In the genomic region with DNA sequence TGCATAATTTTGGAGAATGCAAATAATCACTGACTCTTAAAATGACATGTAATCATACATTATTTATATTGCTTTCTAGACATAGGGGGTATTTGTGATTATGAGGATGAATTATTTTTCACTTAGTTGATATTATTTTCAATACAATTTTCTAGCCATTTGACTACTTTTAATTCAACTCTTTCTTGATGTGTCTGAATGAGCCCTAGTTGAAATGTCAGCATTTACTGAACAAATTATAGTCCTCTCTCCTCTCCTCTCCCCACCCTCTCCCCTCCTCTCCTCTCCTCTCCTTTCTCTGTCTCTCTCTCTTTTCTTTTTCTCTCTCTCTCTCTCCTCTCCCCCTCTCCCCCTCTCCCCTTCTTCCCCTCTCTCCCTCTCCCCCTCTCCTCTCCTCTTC, we compare ENCODE assay signal across 35 cellular contexts.
"Had no signal": no experiment of that assay in that cellular context is flagged by ENCODE, and none has a peak within 500 bp of the region (broad histone marks: within the 10 kb centered on the region; RNA-seq: fewer than 3 reads in every experiment).

No MANE protein-coding gene starts in this region.

- H3K4me2 ChIP-seq: KMS-11 had no signal

- H3K9me3 ChIP-seq: MG63 had no signal

- H3K9ac ChIP-seq: KMS-11 had no signal

- H3K27me3 ChIP-seq: MG63 had no signal

- DNase-seq: Karpas-422, Kasumi-1, MG63, MM.1S, MV-4-11, NCI-H1048, NCI-H1092, NCI-H1092 treated with DMSO at 0.1 percent for 48 hours, NCI-H1105, NCI-H1105 treated with DMSO at 0.1 percent for 48 hours, NCI-H1417, NCI-H1417 treated with DMSO at 0.1 percent for 48 hours, NCI-H1436, NCI-H1436 treated with DMSO at 0.1 percent for 48 hours, NCI-H146, NCI-H1694, NCI-H1694 treated with DMSO at 0.1 percent for 48 hours, NCI-H187, NCI-H187 treated with DMSO at 0.1 percent for 48 hours, NCI-H1930, NCI-H2029, NCI-H2029 treated with DMSO at 0.1 percent for 48 hours, NCI-H2081, NCI-H2081 treated with DMSO at 0.1 percent for 48 hours, NCI-H2107, NCI-H2171, NCI-H2171 treated with DMSO at 0.1 percent for 48 hours, NCI-H2227 treated with DMSO at 0.1 percent for 48 hours, NCI-H226, NCI-H345, NCI-H446, NCI-H446 treated with DMSO at 0.1 percent for 48 hours, NCI-H510A, NCI-H510A treated with DMSO at 0.1 percent for 48 hours had no signal

- H3K27ac ChIP-seq: KMS-11 had no signal

- H3K4me3 ChIP-seq: MG63 had no signal

- H3K36me3 ChIP-seq: MG63 had no signal
